In genomic region chr1:201945863-201946223, GRCh38 we compare ENCODE assay signal across 2 cellular contexts.
TF ChIP-seq lines count a peak whose summit lies in the region.

No MANE protein-coding gene starts in this region.

TF ChIP-seq in GM23338, 12 proteins besides CTCF, POLR2A, EP300 and RAD21 (continued from another document):
- TF ChIP-seq, protein P1, sequence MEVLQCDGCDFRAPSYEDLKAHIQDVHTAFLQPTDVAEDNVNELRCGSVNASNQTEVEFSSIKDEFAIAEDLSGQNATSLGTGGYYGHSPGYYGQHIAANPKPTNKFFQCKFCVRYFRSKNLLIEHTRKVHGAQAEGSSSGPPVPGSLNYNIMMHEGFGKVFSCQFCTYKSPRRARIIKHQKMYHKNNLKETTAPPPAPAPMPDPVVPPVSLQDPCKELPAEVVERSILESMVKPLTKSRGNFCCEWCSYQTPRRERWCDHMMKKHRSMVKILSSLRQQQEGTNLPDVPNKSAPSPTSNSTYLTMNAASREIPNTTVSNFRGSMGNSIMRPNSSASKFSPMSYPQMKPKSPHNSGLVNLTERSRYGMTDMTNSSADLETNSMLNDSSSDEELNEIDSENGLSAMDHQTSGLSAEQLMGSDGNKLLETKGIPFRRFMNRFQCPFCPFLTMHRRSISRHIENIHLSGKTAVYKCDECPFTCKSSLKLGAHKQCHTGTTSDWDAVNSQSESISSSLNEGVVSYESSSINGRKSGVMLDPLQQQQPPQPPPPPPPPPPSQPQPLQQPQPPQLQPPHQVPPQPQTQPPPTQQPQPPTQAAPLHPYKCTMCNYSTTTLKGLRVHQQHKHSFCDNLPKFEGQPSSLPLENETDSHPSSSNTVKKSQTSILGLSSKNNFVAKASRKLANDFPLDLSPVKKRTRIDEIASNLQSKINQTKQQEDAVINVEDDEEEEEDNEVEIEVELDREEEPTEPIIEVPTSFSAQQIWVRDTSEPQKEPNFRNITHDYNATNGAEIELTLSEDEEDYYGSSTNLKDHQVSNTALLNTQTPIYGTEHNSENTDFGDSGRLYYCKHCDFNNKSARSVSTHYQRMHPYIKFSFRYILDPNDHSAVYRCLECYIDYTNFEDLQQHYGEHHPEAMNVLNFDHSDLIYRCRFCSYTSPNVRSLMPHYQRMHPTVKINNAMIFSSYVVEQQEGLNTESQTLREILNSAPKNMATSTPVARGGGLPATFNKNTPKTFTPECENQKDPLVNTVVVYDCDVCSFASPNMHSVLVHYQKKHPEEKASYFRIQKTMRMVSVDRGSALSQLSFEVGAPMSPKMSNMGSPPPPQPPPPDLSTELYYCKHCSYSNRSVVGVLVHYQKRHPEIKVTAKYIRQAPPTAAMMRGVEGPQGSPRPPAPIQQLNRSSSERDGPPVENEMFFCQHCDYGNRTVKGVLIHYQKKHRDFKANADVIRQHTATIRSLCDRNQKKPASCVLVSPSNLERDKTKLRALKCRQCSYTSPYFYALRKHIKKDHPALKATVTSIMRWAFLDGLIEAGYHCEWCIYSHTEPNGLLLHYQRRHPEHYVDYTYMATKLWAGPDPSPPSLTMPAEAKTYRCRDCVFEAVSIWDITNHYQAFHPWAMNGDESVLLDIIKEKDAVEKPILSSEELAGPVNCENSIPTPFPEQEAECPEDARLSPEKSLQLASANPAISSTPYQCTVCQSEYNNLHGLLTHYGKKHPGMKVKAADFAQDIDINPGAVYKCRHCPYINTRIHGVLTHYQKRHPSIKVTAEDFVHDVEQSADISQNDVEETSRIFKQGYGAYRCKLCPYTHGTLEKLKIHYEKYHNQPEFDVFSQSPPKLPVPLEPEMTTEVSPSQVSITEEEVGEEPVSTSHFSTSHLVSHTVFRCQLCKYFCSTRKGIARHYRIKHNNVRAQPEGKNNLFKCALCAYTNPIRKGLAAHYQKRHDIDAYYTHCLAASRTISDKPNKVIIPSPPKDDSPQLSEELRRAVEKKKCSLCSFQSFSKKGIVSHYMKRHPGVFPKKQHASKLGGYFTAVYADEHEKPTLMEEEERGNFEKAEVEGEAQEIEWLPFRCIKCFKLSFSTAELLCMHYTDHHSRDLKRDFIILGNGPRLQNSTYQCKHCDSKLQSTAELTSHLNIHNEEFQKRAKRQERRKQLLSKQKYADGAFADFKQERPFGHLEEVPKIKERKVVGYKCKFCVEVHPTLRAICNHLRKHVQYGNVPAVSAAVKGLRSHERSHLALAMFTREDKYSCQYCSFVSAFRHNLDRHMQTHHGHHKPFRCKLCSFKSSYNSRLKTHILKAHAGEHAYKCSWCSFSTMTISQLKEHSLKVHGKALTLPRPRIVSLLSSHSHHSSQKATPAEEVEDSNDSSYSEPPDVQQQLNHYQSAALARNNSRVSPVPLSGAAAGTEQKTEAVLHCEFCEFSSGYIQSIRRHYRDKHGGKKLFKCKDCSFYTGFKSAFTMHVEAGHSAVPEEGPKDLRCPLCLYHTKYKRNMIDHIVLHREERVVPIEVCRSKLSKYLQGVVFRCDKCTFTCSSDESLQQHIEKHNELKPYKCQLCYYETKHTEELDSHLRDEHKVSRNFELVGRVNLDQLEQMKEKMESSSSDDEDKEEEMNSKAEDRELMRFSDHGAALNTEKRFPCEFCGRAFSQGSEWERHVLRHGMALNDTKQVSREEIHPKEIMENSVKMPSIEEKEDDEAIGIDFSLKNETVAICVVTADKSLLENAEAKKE (CRISPR knock-in tag; IDR thresholded peaks at IDR 0.05), result no peak
- TF ChIP-seq, protein P2, sequence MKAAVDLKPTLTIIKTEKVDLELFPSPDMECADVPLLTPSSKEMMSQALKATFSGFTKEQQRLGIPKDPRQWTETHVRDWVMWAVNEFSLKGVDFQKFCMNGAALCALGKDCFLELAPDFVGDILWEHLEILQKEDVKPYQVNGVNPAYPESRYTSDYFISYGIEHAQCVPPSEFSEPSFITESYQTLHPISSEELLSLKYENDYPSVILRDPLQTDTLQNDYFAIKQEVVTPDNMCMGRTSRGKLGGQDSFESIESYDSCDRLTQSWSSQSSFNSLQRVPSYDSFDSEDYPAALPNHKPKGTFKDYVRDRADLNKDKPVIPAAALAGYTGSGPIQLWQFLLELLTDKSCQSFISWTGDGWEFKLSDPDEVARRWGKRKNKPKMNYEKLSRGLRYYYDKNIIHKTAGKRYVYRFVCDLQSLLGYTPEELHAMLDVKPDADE (IDR thresholded peaks at IDR 0.05), result no peak
- TF ChIP-seq EZH2phosphoT487 (IDR thresholded peaks at IDR 0.05; ENCODE audit: unreplicated experiment) (no peak), REST (IDR thresholded peaks at IDR 0.05; ENCODE audit: unreplicated experiment) (no peak), JUNB (IDR thresholded peaks at IDR 0.05; ENCODE audit: unreplicated experiment) (no peak), ZNF331 (CRISPR knock-in tag; IDR thresholded peaks at IDR 0.05; ENCODE audit: low read depth) (no peak), CREB1 (CRISPR knock-in tag; IDR thresholded peaks at IDR 0.05; ENCODE audit: low read depth) (no peak), EZH2 (IDR thresholded peaks at IDR 0.05; ENCODE audit: low read depth, unreplicated experiment) (no peak), STAT1 (IDR thresholded peaks at IDR 0.05; ENCODE audit: unreplicated experiment) (no peak), POLR2AphosphoS5 (IDR thresholded peaks at IDR 0.05; ENCODE audit: low read depth) (no peak), NANOG (IDR thresholded peaks at IDR 0.05; ENCODE audit: borderline replicate concordance) (no peak)

TF ChIP-seq in liver, 16 proteins besides CTCF, POLR2A, EP300 and RAD21:
- TF ChIP-seq REST (IDR thresholded peaks at IDR 0.05), result no peak
- TF ChIP-seq FOXA2 (IDR thresholded peaks at IDR 0.05), result no peak
- TF ChIP-seq FOXA1 (IDR thresholded peaks at IDR 0.05), result no peak
- TF ChIP-seq HNF4A (conservative IDR thresholded peaks at IDR 0.05), result no peak
- no peak for TF ChIP-seq SP1 (IDR thresholded peaks at IDR 0.05)
- TF ChIP-seq GABPA (IDR thresholded peaks at IDR 0.05 in 1 of 2, conservative IDR thresholded peaks at IDR 0.05 in 1 of 2), result no peak
- TF ChIP-seq, protein P3, sequence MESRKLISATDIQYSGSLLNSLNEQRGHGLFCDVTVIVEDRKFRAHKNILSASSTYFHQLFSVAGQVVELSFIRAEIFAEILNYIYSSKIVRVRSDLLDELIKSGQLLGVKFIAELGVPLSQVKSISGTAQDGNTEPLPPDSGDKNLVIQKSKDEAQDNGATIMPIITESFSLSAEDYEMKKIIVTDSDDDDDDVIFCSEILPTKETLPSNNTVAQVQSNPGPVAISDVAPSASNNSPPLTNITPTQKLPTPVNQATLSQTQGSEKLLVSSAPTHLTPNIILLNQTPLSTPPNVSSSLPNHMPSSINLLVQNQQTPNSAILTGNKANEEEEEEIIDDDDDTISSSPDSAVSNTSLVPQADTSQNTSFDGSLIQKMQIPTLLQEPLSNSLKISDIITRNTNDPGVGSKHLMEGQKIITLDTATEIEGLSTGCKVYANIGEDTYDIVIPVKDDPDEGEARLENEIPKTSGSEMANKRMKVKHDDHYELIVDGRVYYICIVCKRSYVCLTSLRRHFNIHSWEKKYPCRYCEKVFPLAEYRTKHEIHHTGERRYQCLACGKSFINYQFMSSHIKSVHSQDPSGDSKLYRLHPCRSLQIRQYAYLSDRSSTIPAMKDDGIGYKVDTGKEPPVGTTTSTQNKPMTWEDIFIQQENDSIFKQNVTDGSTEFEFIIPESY (IDR thresholded peaks at IDR 0.05), result no peak
- TF ChIP-seq, protein P4, sequence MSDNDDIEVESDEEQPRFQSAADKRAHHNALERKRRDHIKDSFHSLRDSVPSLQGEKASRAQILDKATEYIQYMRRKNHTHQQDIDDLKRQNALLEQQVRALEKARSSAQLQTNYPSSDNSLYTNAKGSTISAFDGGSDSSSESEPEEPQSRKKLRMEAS (IDR thresholded peaks at IDR 0.05), result no peak
- no peak for TF ChIP-seq RXRA (IDR thresholded peaks at IDR 0.05)
- TF ChIP-seq YY1 (IDR thresholded peaks at IDR 0.05), result no peak
- TF ChIP-seq, protein P5, sequence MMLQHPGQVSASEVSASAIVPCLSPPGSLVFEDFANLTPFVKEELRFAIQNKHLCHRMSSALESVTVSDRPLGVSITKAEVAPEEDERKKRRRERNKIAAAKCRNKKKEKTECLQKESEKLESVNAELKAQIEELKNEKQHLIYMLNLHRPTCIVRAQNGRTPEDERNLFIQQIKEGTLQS (IDR thresholded peaks at IDR 0.05), result no peak
- TF ChIP-seq TAF1 (conservative IDR thresholded peaks at IDR 0.05), result no peak
- no peak for TF ChIP-seq JUND (IDR thresholded peaks at IDR 0.05)
- no peak for TF ChIP-seq EGR1 (IDR thresholded peaks at IDR 0.05; ENCODE audit: low read depth in 2 of 2)
